Comparison of ENCODE assay signal across 13 cellular contexts in genomic region chr1:98490099-98490498, GRCh38.
"Had no signal": no experiment of that assay in that cellular context is flagged by ENCODE, and none has a peak within 500 bp of the region (broad histone marks: within the 10 kb centered on the region; RNA-seq: fewer than 3 reads in every experiment).

No MANE protein-coding gene starts in this region.

- ATAC-seq: activated CD4-positive, CD25-positive, alpha-beta regulatory T cell treated with anti-CD3 and anti-CD28 coated beads, Interleukin-2, amount 50 U/mL, for 24 hours; activated T-helper 17 cell treated with anti-CD3 and anti-CD28 coated beads, Interleukin-2, amount 50 U/mL, for 72 hours; foreskin keratinocyte; left ventricle myocardium superior; natural killer cell treated with Interleukin-12 subunit alpha and Interleukin-12 subunit beta and Interleukin-15 and Interleukin-18, amount 100 ng/mL, for 72 hours; stimulated activated naive CD8-positive, alpha-beta T cell treated with anti-CD3 and anti-CD28 coated beads, Interleukin-15, amount 100 ng/mL, for 72 hours had no signal

- DNase-seq: activated CD4-positive, alpha-beta T cell treated with anti-CD3 and anti-CD28 coated beads, Interleukin-2, amount 50 U/mL, for 1 hour; activated CD8-positive, alpha-beta memory T cell treated with anti-CD3 and anti-CD28 coated beads for 24 hours; activated naive CD4-positive, alpha-beta T cell treated with anti-CD3 and anti-CD28 coated beads, Interleukin-2, amount 10 ng/mL, durations not matched to agents 7 days and 5 days; effector memory CD4-positive, alpha-beta T cell; foreskin keratinocyte; glutamatergic neuron; kidney glomerular epithelial cell; left ventricle myocardium superior; stimulated activated CD4-positive, alpha-beta T cell treated with anti-CD3 and anti-CD28 coated beads, Interleukin-1b, Interleukin-23, amount 100 ng/mL, for 48 hours; stimulated activated naive CD8-positive, alpha-beta T cell treated with anti-CD3 and anti-CD28 coated beads, Interleukin-15, amount 100 ng/mL, for 72 hours had no signal
